Comparison of ENCODE assay signal across 12 cellular contexts in the genomic region with DNA sequence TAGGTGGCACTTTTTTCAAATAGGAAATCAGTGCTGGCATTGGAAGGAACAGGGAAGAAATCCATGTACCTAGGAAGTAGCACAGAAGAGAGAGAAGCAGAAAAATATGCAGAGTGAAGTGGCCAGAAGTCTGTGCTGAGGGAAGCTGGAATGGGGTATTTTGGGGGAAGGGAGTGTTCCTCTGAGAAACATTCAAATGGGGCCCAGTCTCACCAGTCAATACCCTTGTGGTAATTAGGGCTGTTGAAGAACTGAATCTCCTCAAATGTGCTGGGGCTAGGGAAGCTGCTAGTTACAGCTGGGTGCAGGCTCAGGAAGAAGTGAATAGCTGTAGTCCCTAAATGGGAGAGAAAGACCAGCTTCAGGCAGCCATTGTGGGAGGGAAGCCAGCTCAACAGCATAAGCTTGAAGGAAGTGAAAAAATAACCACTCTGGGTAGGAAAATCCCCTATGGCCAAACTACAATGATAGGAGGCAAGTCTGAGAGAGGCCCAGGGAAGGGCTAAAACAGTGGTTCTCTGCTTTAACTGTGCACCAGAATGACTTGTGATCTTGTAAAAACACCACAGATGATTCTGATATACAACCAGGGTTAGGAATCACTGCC. TPM values are rescaled to one million over a fixed set of nuclear protein-coding genes. Genes with fewer than 3 reads are reported as not detected.
A peak's percentile ranks its signal among the peaks of the same experiment; 100 is the strongest.
DNase-seq lines count a peak whose midpoint lies in the region; ATAC-seq and TF ChIP-seq lines count a peak whose summit lies in the region.
"Had no signal": no experiment of that assay in that cellular context is flagged by ENCODE, and none has a peak within 500 bp of the region (broad histone marks: within the 10 kb centered on the region; RNA-seq: fewer than 3 reads in every experiment).

No MANE protein-coding gene starts in this region.

- H3K36me3 Mint-ChIP-seq in activated CD8-positive, alpha-beta memory T cell treated with anti-CD3 and anti-CD28 coated beads, Interleukin-2, amount 10 ng/mL, durations not matched to agents 7 days and 5 days = peaks cover 48% of the 10 kb centered on the region
- peaks cover 20% of the 10 kb centered on the region for H3K36me3 Mint-ChIP-seq in HFFc6 (ENCODE audit: low read depth)
- H3K36me3 Mint-ChIP-seq in activated CD8-positive, alpha-beta T cell treated with anti-CD3 and anti-CD28 coated beads, Interleukin-2, amount 10 ng/mL, durations not matched to agents 7 days and 5 days (ENCODE audit: low read depth) = peaks cover 65% of the 10 kb centered on the region
- peaks cover 54% of the 10 kb centered on the region for H3K36me3 Mint-ChIP-seq in stimulated activated memory B cell treated with anti-CD40 and anti-IgM and Interleukin-4, amounts not matched to agents 10 μg/mL and 1 μg/mL and 100 μg/mL, for 72 hours

- no peak for TF ChIP-seq POLR2A in uterus (IDR thresholded peaks at IDR 0.05)

- ATAC-seq in activated CD8-positive, alpha-beta memory T cell treated with anti-CD3 and anti-CD28 coated beads, Interleukin-2, amount 10 ng/mL, durations not matched to agents 7 days and 5 days = no peak
- ATAC-seq in activated CD8-positive, alpha-beta T cell treated with anti-CD3 and anti-CD28 coated beads, Interleukin-2, amount 10 ng/mL, durations not matched to agents 7 days and 5 days = no peak
- peak; percentile 87 for ATAC-seq in stimulated activated memory B cell treated with anti-CD40 and anti-IgM and Interleukin-4, amounts not matched to agents 10 μg/mL and 1 μg/mL and 100 μg/mL, for 72 hours

- no peaks in the 10 kb centered on the region for H3K9me3 ChIP-seq in uterus

- H3K27ac Mint-ChIP-seq in activated CD8-positive, alpha-beta memory T cell treated with anti-CD3 and anti-CD28 coated beads, Interleukin-2, amount 10 ng/mL, durations not matched to agents 7 days and 5 days = peak overlapping the region; percentile 52
- peak overlapping the region; percentile 61; the same call in 1 of the 2 replicates for H3K27ac Mint-ChIP-seq in HFFc6
- peak overlapping the region; percentile 54 for H3K27ac Mint-ChIP-seq in activated CD8-positive, alpha-beta T cell treated with anti-CD3 and anti-CD28 coated beads, Interleukin-2, amount 10 ng/mL, durations not matched to agents 7 days and 5 days
- peak overlapping the region; percentile 80 for H3K27ac Mint-ChIP-seq in stimulated activated memory B cell treated with anti-CD40 and anti-IgM and Interleukin-4, amounts not matched to agents 10 μg/mL and 1 μg/mL and 100 μg/mL, for 72 hours

- H3K4me1 Mint-ChIP-seq in activated CD8-positive, alpha-beta memory T cell treated with anti-CD3 and anti-CD28 coated beads, Interleukin-2, amount 10 ng/mL, durations not matched to agents 7 days and 5 days = peaks cover 37% of the 10 kb centered on the region
- peaks cover 7% of the 10 kb centered on the region; the same call in 1 of the 2 replicates for H3K4me1 Mint-ChIP-seq in HFFc6 (ENCODE audit: low read depth)
- H3K4me1 Mint-ChIP-seq in activated CD8-positive, alpha-beta T cell treated with anti-CD3 and anti-CD28 coated beads, Interleukin-2, amount 10 ng/mL, durations not matched to agents 7 days and 5 days (ENCODE audit: low read depth) = peaks cover 38% of the 10 kb centered on the region
- H3K4me1 Mint-ChIP-seq in stimulated activated memory B cell treated with anti-CD40 and anti-IgM and Interleukin-4, amounts not matched to agents 10 μg/mL and 1 μg/mL and 100 μg/mL, for 72 hours = peaks cover 51% of the 10 kb centered on the region

- TF ChIP-seq CTCF in HFFc6 (IDR thresholded peaks at IDR 0.05) (no peak), uterus (IDR thresholded peaks at IDR 0.05) (no peak)

- no peaks in the 10 kb centered on the region for H3K36me3 ChIP-seq in uterus

- H3K9me3 Mint-ChIP-seq in activated CD8-positive, alpha-beta memory T cell treated with anti-CD3 and anti-CD28 coated beads, Interleukin-2, amount 10 ng/mL, durations not matched to agents 7 days and 5 days (ENCODE audit: low read depth) = no peaks in the 10 kb centered on the region
- no peaks in the 10 kb centered on the region for H3K9me3 Mint-ChIP-seq in HFFc6
- no peaks in the 10 kb centered on the region for H3K9me3 Mint-ChIP-seq in activated CD8-positive, alpha-beta T cell treated with anti-CD3 and anti-CD28 coated beads, Interleukin-2, amount 10 ng/mL, durations not matched to agents 7 days and 5 days (ENCODE audit: insufficient read depth)
- H3K9me3 Mint-ChIP-seq in stimulated activated memory B cell treated with anti-CD40 and anti-IgM and Interleukin-4, amounts not matched to agents 10 μg/mL and 1 μg/mL and 100 μg/mL, for 72 hours = no peaks in the 10 kb centered on the region

- POLR2A ChIA-PET in activated CD8-positive, alpha-beta T cell treated with anti-CD3 and anti-CD28 coated beads, Interleukin-2, amount 10 ng/mL, durations not matched to agents 7 days and 5 days (lab: Charles Lee) = interaction anchor here (1.0 to 1.5 kb wide), 3 partner anchors 9 to 34 kb away, joined by 3 to 7 read pairs (median 4); no protein-coding TSS in a partner anchor

- no peaks in the 10 kb centered on the region for H3K4me1 ChIP-seq in uterus

- H3K27me3 ChIP-seq in uterus = no peaks in the 10 kb centered on the region

- CTCF ChIA-PET in activated CD8-positive, alpha-beta memory T cell treated with anti-CD3 and anti-CD28 coated beads, Interleukin-2, amount 10 ng/mL, durations not matched to agents 7 days and 5 days (lab: Charles Lee) = interaction anchor here (1.2 kb wide), 1 partner anchor 10 kb away, joined by 3 read pairs; no protein-coding TSS in a partner anchor
- CTCF ChIA-PET in activated CD8-positive, alpha-beta T cell treated with anti-CD3 and anti-CD28 coated beads, Interleukin-2, amount 10 ng/mL, durations not matched to agents 7 days and 5 days (lab: Charles Lee) = no interaction called here

- intact Hi-C loops in uterus (cut with DNase I; ENCODE audit: low total_unique reads) = no loop called here

- DNase-seq in activated CD8-positive, alpha-beta memory T cell treated with anti-CD3 and anti-CD28 coated beads, Interleukin-2, amount 10 ng/mL, durations not matched to agents 7 days and 5 days = no peak
- no peak for DNase-seq in activated CD8-positive, alpha-beta memory T cell treated with anti-CD3 and anti-CD28 coated beads for 24 hours
- no peak for DNase-seq in HFFc6
- DNase-seq in activated CD8-positive, alpha-beta T cell treated with anti-CD3 and anti-CD28 coated beads, Interleukin-2, amount 10 ng/mL, durations not matched to agents 7 days and 5 days = no peak
- DNase-seq in substantia nigra (lab: John Stamatoyannopoulos, UW) = no peak
- DNase-seq in uterus = no peak
- DNase-seq in DMS153 (lab: John Stamatoyannopoulos, UW) = no peak
- DNase-seq: ACHN, activated T-cell treated with anti-CD3 and anti-CD28 coated beads for 4 hours had no signal

- H3K27ac ChIP-seq in substantia nigra (ENCODE audit: low read depth, low read length, poor library complexity, severe bottlenecking) (no peak overlapping the region), uterus (no peak overlapping the region)
- H3K27ac ChIP-seq: HL-60, SK-N-MC had no signal

- H3K27me3 Mint-ChIP-seq in activated CD8-positive, alpha-beta memory T cell treated with anti-CD3 and anti-CD28 coated beads, Interleukin-2, amount 10 ng/mL, durations not matched to agents 7 days and 5 days = no peaks in the 10 kb centered on the region
- peaks cover 1% of the 10 kb centered on the region; the same call in 1 of the 2 replicates for H3K27me3 Mint-ChIP-seq in HFFc6 (ENCODE audit: insufficient read depth)
- no peaks in the 10 kb centered on the region for H3K27me3 Mint-ChIP-seq in activated CD8-positive, alpha-beta T cell treated with anti-CD3 and anti-CD28 coated beads, Interleukin-2, amount 10 ng/mL, durations not matched to agents 7 days and 5 days (ENCODE audit: low read depth)
- no peaks in the 10 kb centered on the region for H3K27me3 Mint-ChIP-seq in stimulated activated memory B cell treated with anti-CD40 and anti-IgM and Interleukin-4, amounts not matched to agents 10 μg/mL and 1 μg/mL and 100 μg/mL, for 72 hours

- no peak overlapping the region for H3K4me3 ChIP-seq in uterus
- H3K4me3 ChIP-seq: SK-N-MC had no signal

- H3K4me3 Mint-ChIP-seq in activated CD8-positive, alpha-beta memory T cell treated with anti-CD3 and anti-CD28 coated beads, Interleukin-2, amount 10 ng/mL, durations not matched to agents 7 days and 5 days = no peak overlapping the region
- H3K4me3 Mint-ChIP-seq in HFFc6 = no peak overlapping the region
- no peak overlapping the region for H3K4me3 Mint-ChIP-seq in activated CD8-positive, alpha-beta T cell treated with anti-CD3 and anti-CD28 coated beads, Interleukin-2, amount 10 ng/mL, durations not matched to agents 7 days and 5 days
- peak overlapping the region; percentile 21 for H3K4me3 Mint-ChIP-seq in stimulated activated memory B cell treated with anti-CD40 and anti-IgM and Interleukin-4, amounts not matched to agents 10 μg/mL and 1 μg/mL and 100 μg/mL, for 72 hours

RNA-seq across cellular contexts. Expression of a gene that starts 7.6 kb away (rescaled TPM):
- total RNA-seq in activated CD8-positive, alpha-beta memory T cell treated with anti-CD3 and anti-CD28 coated beads, Interleukin-2, amount 10 ng/mL, durations not matched to agents 7 days and 5 days = 10 to 100 TPM; 49.4 to 64.5 TPM
- 10 to 100 TPM; 18.9 to 21.5 (median 20.3) TPM for total RNA-seq in HFFc6 (2021; fragmentation: NEBNext Ultra II Directional; extraction: Animal tissue kit (Norgen Biotek cat#: 25700))
- total RNA-seq in activated CD8-positive, alpha-beta T cell treated with anti-CD3 and anti-CD28 coated beads, Interleukin-2, amount 10 ng/mL, durations not matched to agents 7 days and 5 days = 10 to 100 TPM; 60.7 to 61.1 TPM
- total RNA-seq in uterus = 10 to 100 TPM in 3 of 4 donors, 1 to 10 TPM in 1; 5.9 to 47.8 (median 14.1) TPM

RNA-seq across cellular contexts. Expression of a gene that starts 18.4 kb away (rescaled TPM):
- total RNA-seq in activated CD8-positive, alpha-beta memory T cell treated with anti-CD3 and anti-CD28 coated beads, Interleukin-2, amount 10 ng/mL, durations not matched to agents 7 days and 5 days = 10 to 100 TPM; 73.6 to 83.7 TPM
- 10 to 100 TPM; 47.2 to 62.6 (median 55.3) TPM for total RNA-seq in HFFc6 (2021; fragmentation: NEBNext Ultra II Directional; extraction: Animal tissue kit (Norgen Biotek cat#: 25700))
- total RNA-seq in activated CD8-positive, alpha-beta T cell treated with anti-CD3 and anti-CD28 coated beads, Interleukin-2, amount 10 ng/mL, durations not matched to agents 7 days and 5 days = 10 to 100 TPM; 58.3 to 69.3 TPM
- 100 to 1,000 TPM in 2 of 4 donors, 10 to 100 TPM in 2; 61.4 to 112 (median 91.1) TPM for total RNA-seq in uterus

RNA-seq across cellular contexts. Expression of a gene that starts 21.9 kb away (rescaled TPM):
- 10 to 100 TPM; 29.0 to 36.2 TPM for total RNA-seq in activated CD8-positive, alpha-beta memory T cell treated with anti-CD3 and anti-CD28 coated beads, Interleukin-2, amount 10 ng/mL, durations not matched to agents 7 days and 5 days
- 10 to 100 TPM; 27.1 to 34.7 (median 30.6) TPM for total RNA-seq in HFFc6 (2021; fragmentation: NEBNext Ultra II Directional; extraction: Animal tissue kit (Norgen Biotek cat#: 25700))
- 10 to 100 TPM; 33.0 to 35.3 TPM for total RNA-seq in activated CD8-positive, alpha-beta T cell treated with anti-CD3 and anti-CD28 coated beads, Interleukin-2, amount 10 ng/mL, durations not matched to agents 7 days and 5 days
- 10 to 100 TPM in 2 of 4 donors, 1 to 10 TPM in 2; 7.1 to 15.3 (median 11.0) TPM for total RNA-seq in uterus

RNA-seq across cellular contexts. Expression of a gene that starts 59.6 kb away (rescaled TPM):
- 10 to 100 TPM; 84.5 to 98.0 TPM for total RNA-seq in activated CD8-positive, alpha-beta memory T cell treated with anti-CD3 and anti-CD28 coated beads, Interleukin-2, amount 10 ng/mL, durations not matched to agents 7 days and 5 days
- total RNA-seq in HFFc6 (2021; fragmentation: NEBNext Ultra II Directional; extraction: Animal tissue kit (Norgen Biotek cat#: 25700)) = 100 to 1,000 TPM in 1 of 6 experiments, 10 to 100 TPM in 5; 90.8 to 108 (median 97.7) TPM
- 10 to 100 TPM; 88.9 to 94.6 TPM for total RNA-seq in activated CD8-positive, alpha-beta T cell treated with anti-CD3 and anti-CD28 coated beads, Interleukin-2, amount 10 ng/mL, durations not matched to agents 7 days and 5 days
- 10 to 100 TPM; 25.3 to 75.9 (median 40.1) TPM for total RNA-seq in uterus
